In the genomic region with DNA sequence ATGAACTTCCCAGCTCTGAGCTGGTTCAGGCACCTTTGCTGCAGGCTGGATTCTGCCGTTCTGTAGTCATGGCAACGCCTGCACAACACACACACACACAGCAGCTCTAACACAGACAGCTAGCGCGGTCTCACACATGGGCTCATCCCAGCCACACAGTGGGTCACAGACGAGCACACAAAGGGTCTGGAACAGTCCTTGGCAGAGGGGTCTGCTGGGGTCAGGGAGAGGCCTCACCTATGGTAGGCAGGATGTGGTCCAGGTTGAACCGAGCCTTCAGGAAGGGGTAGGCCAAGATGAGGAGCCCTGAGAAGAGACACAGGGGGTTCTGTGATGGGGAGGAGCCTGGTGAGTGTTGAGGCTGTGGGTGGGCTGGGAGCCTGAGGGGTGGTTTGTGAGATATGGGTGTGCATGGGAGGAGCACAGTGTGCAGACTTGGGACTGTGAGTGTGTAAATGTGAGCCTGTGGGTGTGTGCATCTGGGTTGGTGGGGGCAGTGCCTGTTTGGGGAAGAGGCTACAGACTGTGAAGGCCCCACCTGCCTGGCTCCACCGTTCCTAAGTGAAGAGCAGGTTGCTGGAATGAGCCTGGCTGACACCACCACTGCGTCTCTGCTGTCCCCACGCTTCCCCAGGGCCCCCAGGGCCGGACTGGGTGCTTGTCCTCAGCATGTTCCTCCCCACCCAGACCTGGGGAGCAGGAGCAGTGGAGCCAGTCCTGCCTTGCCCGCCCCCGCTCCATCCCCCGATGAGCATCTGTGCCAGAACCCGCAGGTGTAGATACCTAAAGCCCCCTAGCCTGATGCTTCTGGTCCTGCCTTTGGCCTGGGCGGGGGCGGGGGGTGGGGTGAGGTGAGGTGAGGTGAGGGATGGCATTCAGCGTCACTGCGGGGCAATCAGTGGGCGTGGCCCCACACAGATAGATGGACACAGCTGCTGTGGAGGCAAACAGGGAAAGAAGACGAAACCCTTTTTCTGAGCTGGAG, we compare ENCODE assay signal across 8 cellular contexts. TPM values are rescaled to one million over a fixed set of nuclear protein-coding genes. Genes with fewer than 3 reads are reported as not detected.
DNase-seq lines count a peak whose midpoint lies in the region; ATAC-seq, FAIRE-seq and TF ChIP-seq lines count a peak whose summit lies in the region.

No MANE protein-coding gene starts in this region.

- peaks cover 9% of the 10 kb centered on the region for H3K4me1 Mint-ChIP-seq in T-helper 2 cell treated with Interferon-gamma antibody and Interleukin-4, amounts not matched to agents 5 μg/mL and 100 μg/mL, for 36 hours (ENCODE audit: low read depth)

- H2AFZ ChIP-seq in H1 (ENCODE audit: low read length) = 0 out of 2 replicates have a peak overlapping the region, but pooled peaks have one; percentile 33

- H2BK20ac ChIP-seq in H1 (ENCODE audit: low read length) = 0 out of 2 replicates have a peak overlapping the region, but pooled peaks have one; percentile 34

- H3K36me3 ChIP-seq in H1 (ENCODE audit: control insufficient read depth in 2 of 4, insufficient read depth in 4 of 4, low read length in 3 of 4) = no peaks in the 10 kb centered on the region
- H3K36me3 ChIP-seq in spleen = no peaks in the 10 kb centered on the region

- CTCF ChIA-PET in H1 (lab: Charles Lee; ENCODE audit: partially characterized antibody) = interaction anchor here (0.6 to 25.0 kb wide), 24 partner anchors 9 to 650 kb away, joined by 3 to 1068 read pairs (median 4); partner anchors contain the start of genes DMBX1, MKNK1 and MOB3C

- H2AK5ac ChIP-seq in H1 (ENCODE audit: low read depth, low read length) = 0 out of 2 replicates have a peak overlapping the region, but pooled peaks have one; percentile 33

- ATAC-seq in HG03135 (IDR thresholded peaks at IDR 0.05; ENCODE audit: unreplicated experiment) = peak; percentile 51
- ATAC-seq in HG03139 (IDR thresholded peaks at IDR 0.05; ENCODE audit: unreplicated experiment) = no peak
- ATAC-seq in HG03108 (IDR thresholded peaks at IDR 0.05; ENCODE audit: unreplicated experiment) = no peak

- no peaks in the 10 kb centered on the region for H3K23me2 ChIP-seq in H1 (ENCODE audit: low read depth, low read length)

- H3K79me2 ChIP-seq in H1 (ENCODE audit: control insufficient read depth in 1 of 2, insufficient read depth in 2 of 2, low read length in 2 of 2) = no peaks in the 10 kb centered on the region

- H3K23ac ChIP-seq in H1 (ENCODE audit: insufficient read length) = no peak overlapping the region

- no peak overlapping the region for H3K4me3 Mint-ChIP-seq in T-helper 2 cell treated with Interferon-gamma antibody and Interleukin-4, amounts not matched to agents 5 μg/mL and 100 μg/mL, for 36 hours

- DNase-seq in AG20443 (ENCODE audit: low spot score) (peak; percentile 80), H1 (ENCODE audit: low read depth in 1 of 2, low spot score in 2 of 2) (no peak), spleen (peak; percentile 56), globus pallidus (ENCODE audit: low spot score) (no peak)
- no peak for DNase-seq in T-helper 2 cell treated with Interferon-gamma antibody and Interleukin-4, amounts not matched to agents 5 μg/mL and 100 μg/mL, for 36 hours (ENCODE audit: low spot score)

- no peak overlapping the region; a peak in 1 of 7 replicates for H3K9ac ChIP-seq in H1 (replicated peaks in 1 of 4; ENCODE audit: extremely low read depth in 1 of 4, low read depth in 3 of 4, low read length in 3 of 4)

- no peaks in the 10 kb centered on the region for H3K79me1 ChIP-seq in H1 (ENCODE audit: low read depth, low read length)

- peak overlapping the region; percentile 77; the same call in 1 of the 2 replicates for H2BK12ac ChIP-seq in H1 (ENCODE audit: low read depth, low read length)

- peak overlapping the region; percentile 48 for H3K18ac ChIP-seq in H1 (ENCODE audit: extremely low read depth, low read length)

- TF ChIP-seq CTCF in H1 (IDR thresholded peaks at IDR 0.05; ENCODE audit: control extremely low read depth in 1 of 3, insufficient read depth in 1 of 3, low read depth in 1 of 3, low read length in 3 of 3) (no peak), spleen (IDR thresholded peaks at IDR 0.05 in 8 of 11, conservative IDR thresholded peaks at IDR 0.05 in 3 of 11) (no peak)

- no peak overlapping the region for H2BK120ac ChIP-seq in H1 (replicated peaks; ENCODE audit: low read depth, low read length)

- no peak overlapping the region; a peak in 1 of 4 replicates for H3K4me2 ChIP-seq in H1 (ENCODE audit: insufficient read depth in 1 of 2, low read depth in 2 of 2, low read length in 2 of 2)

- H2BK15ac ChIP-seq in H1 (ENCODE audit: low read length) = peak overlapping the region; percentile 31; the same call in 1 of the 2 replicates

- H3K27ac ChIP-seq in H1 (ENCODE audit: low read depth, low read length) (no peak overlapping the region), spleen (no peak overlapping the region)

- peak overlapping the region; percentile 48 for H3K27ac Mint-ChIP-seq in T-helper 2 cell treated with Interferon-gamma antibody and Interleukin-4, amounts not matched to agents 5 μg/mL and 100 μg/mL, for 36 hours

- no peaks in the 10 kb centered on the region for H3K36me3 Mint-ChIP-seq in T-helper 2 cell treated with Interferon-gamma antibody and Interleukin-4, amounts not matched to agents 5 μg/mL and 100 μg/mL, for 36 hours (ENCODE audit: low read depth)

- peaks cover 20% of the 10 kb centered on the region for H3K27me3 Mint-ChIP-seq in T-helper 2 cell treated with Interferon-gamma antibody and Interleukin-4, amounts not matched to agents 5 μg/mL and 100 μg/mL, for 36 hours (ENCODE audit: low read depth)

- H3K9me3 ChIP-seq in H1 (ENCODE audit: insufficient read depth in 2 of 2, low read depth in 1 of 2, low read length in 1 of 2) (no peaks in the 10 kb centered on the region), spleen (no peaks in the 10 kb centered on the region)

- peak overlapping the region; percentile 60 for H4K8ac ChIP-seq in H1 (ENCODE audit: extremely low read depth, insufficient read depth, low read length)

- no peak for TF ChIP-seq EP300 in H1 (IDR thresholded peaks at IDR 0.05; ENCODE audit: borderline replicate concordance in 1 of 2, low read depth in 2 of 2, low read length in 2 of 2)

- no peaks in the 10 kb centered on the region for H3K9me3 Mint-ChIP-seq in T-helper 2 cell treated with Interferon-gamma antibody and Interleukin-4, amounts not matched to agents 5 μg/mL and 100 μg/mL, for 36 hours

- H3K4me3 ChIP-seq in H1 (ENCODE audit: extremely low read depth in 1 of 4, insufficient read depth in 2 of 4, low read depth in 3 of 4, low read length in 4 of 4) = no peak overlapping the region
- H3K4me3 ChIP-seq in spleen = no peak overlapping the region

- no peak overlapping the region for H2BK5ac ChIP-seq in H1 (ENCODE audit: low read depth, low read length)

- POLR2A ChIA-PET in H1 (lab: Charles Lee; ENCODE audit: partially characterized antibody) = no interaction called here

- H3K27me3 ChIP-seq in H1 (replicated peaks in 1 of 4; ENCODE audit: control insufficient read depth in 3 of 4, extremely low read depth in 1 of 4, insufficient read depth in 3 of 4, low read length in 3 of 4) (peaks cover 10 to 22% (median 19%) of the 10 kb centered on the region in 4 experiments), spleen (replicated peaks in 1 of 7) (peaks cover 0 to 56% (median 12%) of the 10 kb centered on the region in 7 donors)

- no peak overlapping the region for H3K14ac ChIP-seq in H1 (ENCODE audit: insufficient read length)

- H3K4ac ChIP-seq in H1 (replicated peaks; ENCODE audit: insufficient read length, low read depth, low read length) = no peak overlapping the region

- WGBS in H1 (ENCODE audit: extremely low coverage in 1 of 2, insufficient coverage in 1 of 2, insufficient read length in 1 of 2, insufficient replicate concordance in 2 of 2, low coverage in 1 of 2, low lambda C conversion rate in 2 of 2, missing lambda C conversion rate in 1 of 2), 2 experiments = 78% methylated on average over 17 of the region's 20 CpGs; no CpG with 5 or more reads in 1 of the 2 experiments
- WGBS in spleen, 5 donors = 55 to 70% (median 61%) methylated on average over 17 to 20 of the region's 20 CpGs

- H4K5ac ChIP-seq in H1 (ENCODE audit: insufficient read length, low read depth, low read length) = no peak overlapping the region

- no peak for TF ChIP-seq RAD21 in H1 (IDR thresholded peaks at IDR 0.05 in 1 of 2, conservative IDR thresholded peaks at IDR 0.05 in 1 of 2; ENCODE audit: low read depth in 2 of 2, low read length in 2 of 2)

- H3K56ac ChIP-seq in H1 (replicated peaks; ENCODE audit: insufficient read length, low read depth, low read length) = no peak overlapping the region

- no peak for FAIRE-seq in H1 (lab: Jason Lieb, UNC)

- H4K91ac ChIP-seq in H1 (replicated peaks; ENCODE audit: insufficient read length, low read length) = no peak overlapping the region

- intact Hi-C loops in spleen (cut with DNase I; ENCODE audit: low total_unique reads) = no loop called here

- H3K4me1 ChIP-seq in H1 (replicated peaks in 1 of 4; ENCODE audit: control insufficient read depth in 3 of 4, insufficient read depth in 4 of 4, low read length in 3 of 4) = peaks cover 0 to 15% (median 10%) of the 10 kb centered on the region in 4 experiments; a peak in 6 of 7 replicates
- peaks cover 0 to 13% (median 0%) of the 10 kb centered on the region in 6 donors for H3K4me1 ChIP-seq in spleen

- no peaks in the 10 kb centered on the region for H4K20me1 ChIP-seq in H1 (replicated peaks in 1 of 2; ENCODE audit: control insufficient read depth in 1 of 2, insufficient read depth in 2 of 2, low read length in 2 of 2)

- TF ChIP-seq POLR2A in H1 (IDR thresholded peaks at IDR 0.05; ENCODE audit: control extremely low read depth in 1 of 2, low read depth in 2 of 2, low read length in 2 of 2) = no peak
- no peak for TF ChIP-seq POLR2A in spleen (IDR thresholded peaks at IDR 0.05)

RNA-seq across cellular contexts. Expression of gene KNCN, which starts 1.5 kb away (rescaled TPM):
- total RNA-seq in H1 (2021; fragmentation: NEBNext Ultra II Directional; extraction: Animal tissue kit (Norgen Biotek cat#: 25700)) = not detected in 2 replicates
- not detected in 2 replicates for polyA plus RNA-seq in H1 (2011; rRNA removed)
- not detected for polyA plus RNA-seq in H1 (2011; cell fraction: cytosol; rRNA removed)
- polyA plus RNA-seq in H1 (2011; cell fraction: nucleus; rRNA removed) = not detected
- not detected in 4 replicates for polyA plus RNA-seq in H1 (2012, experiment 1 of 2)
- not detected for polyA plus RNA-seq in H1 (2012, experiment 2 of 2)
- not detected for polyA plus RNA-seq in H1 (2013, experiment 1 of 2)
- not detected for polyA plus RNA-seq in H1 (2013, experiment 2 of 2)
- not detected in 2 replicates for polyA minus RNA-seq in H1 (2011; rRNA and poly(A)+ RNA removed)
- not detected for polyA minus RNA-seq in H1 (2011; cell fraction: cytosol; rRNA and poly(A)+ RNA removed)
- not detected for polyA minus RNA-seq in H1 (2011; cell fraction: nucleus; rRNA and poly(A)+ RNA removed)
- total RNA-seq in spleen = not detected
- not detected for polyA plus RNA-seq in spleen

RNA-seq across cellular contexts. Expression of gene MKNK1, which starts 54.1 kb away (rescaled TPM):
- 21.5 and 23.9 TPM in 2 replicates for total RNA-seq in H1 (2021; fragmentation: NEBNext Ultra II Directional; extraction: Animal tissue kit (Norgen Biotek cat#: 25700))
- 13.9 and 16.3 TPM in 2 replicates for polyA plus RNA-seq in H1 (2011; rRNA removed)
- 19.1 TPM for polyA plus RNA-seq in H1 (2011; cell fraction: cytosol; rRNA removed)
- 30.3 TPM for polyA plus RNA-seq in H1 (2011; cell fraction: nucleus; rRNA removed)
- polyA plus RNA-seq in H1 (2012, experiment 1 of 2) = 17.2 to 24.1 TPM (median 18.9 TPM) in 4 replicates
- 15.5 TPM for polyA plus RNA-seq in H1 (2012, experiment 2 of 2)
- 22.1 TPM for polyA plus RNA-seq in H1 (2013, experiment 1 of 2)
- polyA plus RNA-seq in H1 (2013, experiment 2 of 2) = 21.1 TPM
- polyA minus RNA-seq in H1 (2011; rRNA and poly(A)+ RNA removed) = 13.5 and 13.6 TPM in 2 replicates
- 13.2 TPM for polyA minus RNA-seq in H1 (2011; cell fraction: cytosol; rRNA and poly(A)+ RNA removed)
- polyA minus RNA-seq in H1 (2011; cell fraction: nucleus; rRNA and poly(A)+ RNA removed) = 15.8 TPM
- total RNA-seq in spleen = 100 to 1,000 TPM in 5 of 7 donors, 10 to 100 TPM in 2; 67.3 to 169 (median 114) TPM
- 10 to 100 TPM; 19.2 to 42.7 (median 35.6) TPM for polyA plus RNA-seq in spleen

Comparison
In these comparisons a context has a peak if more than half of its experiments do, and no peak if none do; other contexts are left out.
1. DNase-seq: peak in AG20443 (single experiment) and spleen (single experiment); none in T-helper 2 cell treated with Interferon-gamma antibody and Interleukin-4, amounts not matched to agents 5 μg/mL and 100 μg/mL, for 36 hours (single experiment), H1 (0 of 2) and globus pallidus (single experiment).